In the genomic region with DNA sequence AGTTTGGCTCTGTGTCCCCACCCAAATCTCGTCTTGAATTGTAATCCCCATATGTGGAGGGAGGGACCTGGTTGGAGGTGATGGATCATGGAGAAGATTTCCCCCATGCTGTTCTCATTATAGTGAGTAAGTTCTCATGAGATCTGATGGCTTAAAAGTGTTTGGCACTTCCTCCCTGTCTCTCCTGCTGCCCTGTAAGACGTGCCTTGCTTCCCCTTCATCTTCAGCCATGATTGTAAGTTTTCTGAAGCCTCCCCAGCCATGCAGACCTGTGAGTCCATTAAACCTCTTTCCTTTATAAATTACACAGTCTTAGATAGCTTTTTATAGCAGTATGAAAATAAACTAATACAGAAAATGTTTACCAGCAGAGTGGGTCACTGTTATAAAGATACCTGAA, we compare ENCODE assay signal across 27 cellular contexts.
"Had no signal": no experiment of that assay in that cellular context is flagged by ENCODE, and none has a peak within 500 bp of the region (broad histone marks: within the 10 kb centered on the region; RNA-seq: fewer than 3 reads in every experiment).

No MANE protein-coding gene starts in this region.

- H3K27me3 ChIP-seq: stomach, suprapubic skin, testis, thyroid gland, tibial artery, tibial nerve, transverse colon, upper lobe of left lung, upper lobe of right lung, uterus, vagina had no signal

- H3K9me3 ChIP-seq: suprapubic skin, testis, thoracic aorta, thyroid gland, transverse colon, upper lobe of right lung, uterus, vagina had no signal

- DNase-seq: stimulated activated CD4-positive, alpha-beta T cell treated with anti-CD3 and anti-CD28 coated beads, Interleukin-2, amount 100 ng/mL, for 48 hours; stimulated activated CD4-positive, alpha-beta T cell treated with anti-CD3 and anti-CD28 coated beads, Interleukin-4, amount 100 ng/mL, for 1 hour; stimulated activated CD4-positive, alpha-beta T cell treated with anti-CD3 and anti-CD28 coated beads, Interleukin-4, amount 100 ng/mL, for 24 hours; stimulated activated CD4-positive, alpha-beta T cell treated with anti-CD3 and anti-CD28 coated beads, Interleukin-4, amount 100 ng/mL, for 4 hours; stimulated activated CD8-positive, alpha-beta memory T cell treated with anti-CD3 and anti-CD28 coated beads, Interleukin-4, amount 100 ng/mL, for 48 hours; stimulated activated naive B cell treated with anti-CD40 and anti-IgM and Interleukin-4, amounts not matched to agents 10 μg/mL and 1 μg/mL and 100 μg/mL, for 72 hours; stimulated activated naive CD4-positive, alpha-beta T cell; stimulated activated naive CD4-positive, alpha-beta T cell treated with Interleukin-2 at 50 U/mL for 16 hours; stimulated activated naive CD8-positive, alpha-beta T cell treated with anti-CD3 and anti-CD28 coated beads, Interleukin-15, amount 100 ng/mL, for 72 hours; stimulated activated naive CD8-positive, alpha-beta T cell treated with anti-CD3 and anti-CD28 coated beads, Interleukin-15, Interleukin-2, amounts not matched to agents 100 U/mL and 50 U/mL, for 24 hours; stomach; substantia nigra; testis; thyroid gland; tibial artery; transverse colon; trophoblast cell; upper lobe of left lung; upper lobe of right lung; uterus had no signal

- FAIRE-seq: urothelium cell line had no signal

- H3K4me1 ChIP-seq: stomach, suprapubic skin, testis, thyroid gland, tibial artery, transverse colon, upper lobe of left lung, upper lobe of right lung, uterus, vagina had no signal

- H3K4me3 ChIP-seq: stomach, suprapubic skin, testis, thoracic aorta, thyroid gland, tibial artery, tibial nerve, transverse colon, upper lobe of left lung, upper lobe of right lung, uterus, vagina had no signal

- H3K36me3 ChIP-seq: stomach, suprapubic skin, thoracic aorta, thyroid gland, tibial artery, tibial nerve, transverse colon, upper lobe of left lung, upper lobe of right lung, uterus, vagina had no signal

- H3K27ac ChIP-seq: stomach, suprapubic skin, testis, thoracic aorta, thyroid gland, tibial artery, tibial nerve, transverse colon, upper lobe of left lung, upper lobe of right lung, uterus, vagina had no signal

- ATAC-seq: stimulated activated effector memory CD8-positive, alpha-beta T cell treated with anti-CD3 and anti-CD28 coated beads, Interleukin-12 subunit alpha, Interleukin-12 subunit beta, amount 100 ng/mL, for 72 hours; stimulated activated memory B cell treated with anti-CD40 and anti-IgM and Interleukin-4, amounts not matched to agents 10 μg/mL and 1 μg/mL and 100 μg/mL, for 72 hours; stimulated activated naive B cell treated with anti-CD40 and anti-IgM and Interleukin-4, amounts not matched to agents 10 μg/mL and 1 μg/mL and 100 μg/mL, for 72 hours; stimulated activated naive CD8-positive, alpha-beta T cell treated with anti-CD3 and anti-CD28 coated beads, Interleukin-15, amount 100 ng/mL, for 72 hours; stimulated activated naive CD8-positive, alpha-beta T cell treated with anti-CD3 and anti-CD28 coated beads, Interleukin-15, Interleukin-2, amounts not matched to agents 100 U/mL and 50 U/mL, for 24 hours; upper lobe of right lung had no signal
